In genomic region chr11:60775420-60775961, GRCh38 we compare ENCODE assay signal across 8 cellular contexts. TPM values are rescaled to one million over a fixed set of nuclear protein-coding genes. Genes with fewer than 3 reads are reported as not detected.
A peak's percentile ranks its signal among the peaks of the same experiment; 100 is the strongest.
DNase-seq lines count a peak whose midpoint lies in the region; ATAC-seq and TF ChIP-seq lines count a peak whose summit lies in the region.

No MANE protein-coding gene starts in this region.

- no peak overlapping the region for H3K9ac ChIP-seq in adipocyte (ENCODE audit: low read length)

- H3K27me3 ChIP-seq in adipocyte (replicated peaks; ENCODE audit: control insufficient read depth, insufficient read depth, low read length) (peaks cover 28% of the 10 kb centered on the region), right atrium auricular region (no peaks in the 10 kb centered on the region), gastrocnemius medialis (no peaks in the 10 kb centered on the region)

- ATAC-seq in HG02642 (IDR thresholded peaks at IDR 0.05; ENCODE audit: poor library complexity, unreplicated experiment) = peak; percentile 81
- ATAC-seq in gastrocnemius medialis = peak; percentile 92 to 93
- no peak for ATAC-seq in HG03025 (IDR thresholded peaks at IDR 0.05; ENCODE audit: low FRiP score, unreplicated experiment)

- TF ChIP-seq CTCF in GM12873 (IDR thresholded peaks at IDR 0.05; ENCODE audit: insufficient read depth, low read depth, low read length, missing control alignments) (peak; percentile 93), right atrium auricular region (IDR thresholded peaks at IDR 0.05) (peak; percentile 81 to 91), gastrocnemius medialis (IDR thresholded peaks at IDR 0.05 in 4 of 5, conservative IDR thresholded peaks at IDR 0.05 in 1 of 5) (peak; percentile 63 to 89 (median 75))

- H3K4me1 ChIP-seq in adipocyte (ENCODE audit: control insufficient read depth, insufficient read depth, low read length) = peaks cover 17% of the 10 kb centered on the region
- peaks cover 0 to 14% of the 10 kb centered on the region in 2 donors for H3K4me1 ChIP-seq in right atrium auricular region
- H3K4me1 ChIP-seq in gastrocnemius medialis = no peaks in the 10 kb centered on the region

- peaks cover 4% of the 10 kb centered on the region for H3K9me3 ChIP-seq in adipocyte (ENCODE audit: control insufficient read depth, low read length)
- no peaks in the 10 kb centered on the region for H3K9me3 ChIP-seq in right atrium auricular region
- H3K9me3 ChIP-seq in gastrocnemius medialis = no peaks in the 10 kb centered on the region

- intact Hi-C loops in gastrocnemius medialis (cut with DNase I; ENCODE audit: low total_unique reads) = loop anchor here (2.0 kb wide), 2 partner anchors 55 to 111 kb away; no protein-coding TSS in a partner anchor

- DNase-seq in NCI-H1417 treated with DMSO at 0.1 percent for 48 hours (lab: John Stamatoyannopoulos, UW) = peak; percentile 83
- peak; percentile 86 for DNase-seq in SW480 (ENCODE audit: low spot score)
- DNase-seq in adipocyte (ENCODE audit: low read depth) = peak; percentile 84
- peak; percentile 88 for DNase-seq in right atrium auricular region (ENCODE audit: low spot score)
- DNase-seq in gastrocnemius medialis = peak; percentile 64 to 70

- H3K36me3 ChIP-seq in adipocyte (ENCODE audit: control insufficient read depth, insufficient read depth, low read length, severe bottlenecking) (no peaks in the 10 kb centered on the region), right atrium auricular region (no peaks in the 10 kb centered on the region), gastrocnemius medialis (no peaks in the 10 kb centered on the region)

- in situ Hi-C loops in gastrocnemius medialis (cut with MboI; ENCODE audit: low sequenced_read_pairs in 4 of 4) = no loop called here

- TF ChIP-seq POLR2A in gastrocnemius medialis (IDR thresholded peaks at IDR 0.05) = no peak

- H3K4me3 ChIP-seq in adipocyte (ENCODE audit: low read length) = no peak overlapping the region
- H3K4me3 ChIP-seq in right atrium auricular region = peak overlapping the region in 1 of 2 donors; percentile 6
- no peak overlapping the region for H3K4me3 ChIP-seq in gastrocnemius medialis

- peak overlapping the region; percentile 16 to 22 for H3K27ac ChIP-seq in right atrium auricular region
- peak overlapping the region in 1 of 4 donors; percentile 14 for H3K27ac ChIP-seq in gastrocnemius medialis

RNA-seq across cellular contexts. Expression of gene MS4A10, which starts 9.6 kb away (rescaled TPM):
- total RNA-seq in right atrium auricular region (not detected), gastrocnemius medialis (not detected)

RNA-seq across cellular contexts. Expression of gene MS4A15, which starts 18.8 kb away (rescaled TPM):
- total RNA-seq in right atrium auricular region (not detected), gastrocnemius medialis (not detected)

RNA-seq across cellular contexts. Expression of gene MS4A18, which starts 51.0 kb away (rescaled TPM):
- total RNA-seq in right atrium auricular region (not detected), gastrocnemius medialis (not detected)
